In the genomic region with DNA sequence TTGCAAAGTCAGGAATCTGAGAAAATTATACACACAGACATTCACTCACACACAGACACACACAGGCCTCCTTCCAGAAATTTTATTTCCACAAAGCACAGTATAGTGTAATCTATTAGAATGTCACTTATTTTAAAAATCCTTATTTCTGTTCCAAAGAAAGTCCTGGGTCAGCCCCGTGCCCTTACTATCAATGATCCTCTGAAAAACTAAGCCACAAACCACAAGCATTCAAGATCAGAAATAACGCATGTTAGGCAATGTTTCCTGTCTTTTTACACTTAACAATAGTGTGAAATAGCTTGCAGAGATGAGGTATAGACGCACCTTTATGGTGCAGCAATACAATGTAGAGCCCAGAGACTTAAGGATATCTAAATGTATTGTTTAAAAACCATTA, we compare ENCODE assay signal across 10 cellular contexts. TPM values are rescaled to one million over a fixed set of nuclear protein-coding genes. Genes with fewer than 3 reads are reported as not detected.
DNase-seq lines count a peak whose midpoint lies in the region; ATAC-seq and TF ChIP-seq lines count a peak whose summit lies in the region.
"Had no signal": no experiment of that assay in that cellular context is flagged by ENCODE, and none has a peak within 500 bp of the region (broad histone marks: within the 10 kb centered on the region; RNA-seq: fewer than 3 reads in every experiment).

No MANE protein-coding gene starts in this region.

- H3K79me2 ChIP-seq in HCT116 (ENCODE audit: insufficient read depth, low read length) (peaks cover 84% of the 10 kb centered on the region), mesendoderm (ENCODE audit: control insufficient read depth, insufficient read depth, low read length) (peaks cover 3% of the 10 kb centered on the region)

- peaks cover 3% of the 10 kb centered on the region for H3K79me1 ChIP-seq in mesendoderm (ENCODE audit: low read length)

- no peak overlapping the region for H3K23ac ChIP-seq in mesendoderm (ENCODE audit: low read length)

- no peak overlapping the region for H2BK120ac ChIP-seq in mesendoderm (ENCODE audit: low read depth, low read length)

- no peak overlapping the region for H2AK5ac ChIP-seq in mesendoderm (ENCODE audit: low read length)

- H3K27me3 ChIP-seq in HCT116 (ENCODE audit: insufficient read depth, low read length) (no peaks in the 10 kb centered on the region), SJSA1 (replicated peaks) (no peaks in the 10 kb centered on the region), foreskin keratinocyte (no peaks in the 10 kb centered on the region), skeletal muscle satellite cell (ENCODE audit: control insufficient read depth, insufficient read depth, low read length) (no peaks in the 10 kb centered on the region), mesendoderm (ENCODE audit: insufficient read depth, low read length, poor library complexity) (no peaks in the 10 kb centered on the region)

- peak overlapping the region; percentile 54 for H3K9ac ChIP-seq in HCT116 (ENCODE audit: low read length)
- peak overlapping the region; percentile 67 for H3K9ac ChIP-seq in skeletal muscle satellite cell (ENCODE audit: low read depth, low read length)
- no peak overlapping the region for H3K9ac ChIP-seq in mesendoderm (ENCODE audit: low read length)

- DNase-seq in HCT116 (ENCODE audit: low read depth, low spot score): peak; percentile 42
- DNase-seq in SJSA1 (ENCODE audit: low read depth in 1 of 2, low spot score in 2 of 2): no peak
- DNase-seq in foreskin keratinocyte: peak; percentile 56 to 65
- no peak for DNase-seq in effector CD4-positive, alpha-beta T cell
- DNase-seq in mesendoderm: no peak
- DNase-seq in stimulated activated CD4-positive, alpha-beta T cell treated with anti-CD3 and anti-CD28 coated beads, Interleukin-4, amount 100 ng/mL, for 24 hours: no peak
- DNase-seq: midbrain, NCI-H1694 treated with DMSO at 0.1 percent for 48 hours had no signal

- no TSS peak for BruUV-seq in HCT116 (replicated peaks; lab: Mats Ljungman, UMichigan)

- H3K4ac ChIP-seq in mesendoderm (ENCODE audit: low read depth, low read length): no peak overlapping the region

- intact Hi-C loops in HCT116 (cut with micrococcal nuclease): no loop called here

- no peak overlapping the region for H2BK5ac ChIP-seq in mesendoderm (ENCODE audit: low read length)

- H4K5ac ChIP-seq in mesendoderm (ENCODE audit: low read length): no peak overlapping the region

- no peaks in the 10 kb centered on the region; a peak in 1 of 4 replicates for H3K9me3 ChIP-seq in HCT116 (ENCODE audit: control insufficient read depth in 1 of 2, insufficient read depth in 1 of 2, low read depth in 1 of 2, low read length in 2 of 2)
- H3K9me3 ChIP-seq in SJSA1 (replicated peaks): 0 out of 2 replicates have a peak, but pooled peaks cover 2% of the 10 kb centered on the region
- no peaks in the 10 kb centered on the region for H3K9me3 ChIP-seq in skeletal muscle satellite cell (replicated peaks; ENCODE audit: low read length)

- H3K56ac ChIP-seq in mesendoderm (ENCODE audit: low read length): no peak overlapping the region

- RAD21 ChIA-PET in HCT116 (lab: Charles Lee; ENCODE audit: low non-redundant PET in 1 of 2, low total read pairs in 2 of 2, uncharacterized antibody in 2 of 2, unreplicated experiment in 2 of 2): no interaction called here

- no peaks in the 10 kb centered on the region for H3K36me3 ChIP-seq in HCT116 (ENCODE audit: control insufficient read depth in 1 of 2, insufficient read depth in 2 of 2, low read length in 2 of 2)
- H3K36me3 ChIP-seq in SJSA1: no peaks in the 10 kb centered on the region
- no peaks in the 10 kb centered on the region for H3K36me3 ChIP-seq in skeletal muscle satellite cell (ENCODE audit: insufficient read depth, low read length)
- no peaks in the 10 kb centered on the region for H3K36me3 ChIP-seq in mesendoderm (ENCODE audit: control insufficient read depth, insufficient read depth, low read length)

- peak; percentile 21 for ATAC-seq in HCT116
- peak; percentile 2 for ATAC-seq in foreskin keratinocyte
- no peak for ATAC-seq in GM21825 (IDR thresholded peaks at IDR 0.05; ENCODE audit: unreplicated experiment)

- H4K8ac ChIP-seq in mesendoderm (ENCODE audit: low read depth, low read length): no peak overlapping the region

- WGBS in mesendoderm (ENCODE audit: extremely low coverage, insufficient coverage, low lambda C conversion rate): no CpG with 5 or more reads among the region's 3 CpGs

- H3K9me2 ChIP-seq in HCT116 (ENCODE audit: insufficient read depth): no peaks in the 10 kb centered on the region

- no peak overlapping the region for H3K18ac ChIP-seq in mesendoderm (ENCODE audit: low read length)

- H3K27ac ChIP-seq in HCT116 (ENCODE audit: low read depth, low read length): peak overlapping the region; percentile 93
- peak overlapping the region; percentile 97 for H3K27ac ChIP-seq in SJSA1
- H3K27ac ChIP-seq in foreskin keratinocyte: peak overlapping the region; percentile 67
- H3K27ac ChIP-seq in mesendoderm (ENCODE audit: low read depth, low read length): no peak overlapping the region

- POLR2A ChIA-PET in HCT116 (lab: Charles Lee): interaction anchor here (0.6 to 1.6 kb wide), 3 partner anchors 15 to 27 kb away, joined by 3 to 4 read pairs (median 4); no protein-coding TSS in a partner anchor

- peak overlapping the region; percentile 72 for H3K4me2 ChIP-seq in HCT116 (ENCODE audit: low read length)
- H3K4me2 ChIP-seq in skeletal muscle satellite cell (ENCODE audit: low read length): peak overlapping the region; percentile 78
- no peak overlapping the region for H3K4me2 ChIP-seq in mesendoderm (ENCODE audit: low read length)

- H3K4me1 ChIP-seq in HCT116 (ENCODE audit: control insufficient read depth in 1 of 2, insufficient read depth in 2 of 2, low read length in 2 of 2): peaks cover 93 to 96% of the 10 kb centered on the region in 2 experiments
- H3K4me1 ChIP-seq in SJSA1 (replicated peaks): peaks cover 84% of the 10 kb centered on the region
- peaks cover 43% of the 10 kb centered on the region for H3K4me1 ChIP-seq in foreskin keratinocyte
- H3K4me1 ChIP-seq in skeletal muscle satellite cell (ENCODE audit: control insufficient read depth, insufficient read depth, low read length): peaks cover 64% of the 10 kb centered on the region
- H3K4me1 ChIP-seq in mesendoderm (ENCODE audit: control insufficient read depth, low read depth, low read length): no peaks in the 10 kb centered on the region

- H3K4me3 ChIP-seq in HCT116 (replicated peaks in 1 of 2; ENCODE audit: low read depth in 1 of 2, low read length in 2 of 2) (peak overlapping the region in 1 of 2 experiments; percentile 38; a peak in 3 of 4 replicates), SJSA1 (no peak overlapping the region), skeletal muscle satellite cell (ENCODE audit: low read length) (peak overlapping the region; percentile 13), mesendoderm (ENCODE audit: low read length) (no peak overlapping the region)

- no peak overlapping the region for H2AFZ ChIP-seq in HCT116 (ENCODE audit: low read depth, low read length, poor library complexity, severe bottlenecking)

- TF ChIP-seq CTCF in HCT116 (IDR thresholded peaks at IDR 0.05 in 2 of 3, conservative IDR thresholded peaks at IDR 0.05 in 1 of 3; ENCODE audit: borderline replicate concordance in 1 of 3, insufficient read depth in 1 of 3, low read depth in 2 of 3, low read length in 2 of 3) (no peak), foreskin keratinocyte (conservative IDR thresholded peaks at IDR 0.05) (no peak)

- H2BK15ac ChIP-seq in mesendoderm (replicated peaks; ENCODE audit: low read depth): no peak overlapping the region

- no peak for TF ChIP-seq POLR2A in HCT116 (IDR thresholded peaks at IDR 0.05; ENCODE audit: borderline replicate concordance, extremely low read depth, insufficient read depth, insufficient read length)

- no peak for TF ChIP-seq RAD21 in HCT116 (IDR thresholded peaks at IDR 0.05; ENCODE audit: low read depth)

- CTCF ChIA-PET in HCT116 (lab: Charles Lee): interaction anchor here (1.0 kb wide), 1 partner anchor 89 kb away, joined by 3 read pairs; no protein-coding TSS in a partner anchor

- H4K20me1 ChIP-seq in HCT116 (ENCODE audit: insufficient read depth): no peaks in the 10 kb centered on the region

TF ChIP-seq in HCT116, 20 proteins besides CTCF, POLR2A, EP300 and RAD21:
- TF ChIP-seq CBX3 (IDR thresholded peaks at IDR 0.05; ENCODE audit: low read depth) (peak; percentile 3), EZH2 (IDR thresholded peaks at IDR 0.05) (no peak), CEBPB (IDR thresholded peaks at IDR 0.05; ENCODE audit: low read depth) (peak; percentile 53; the same call in 1 of the 2 replicates)

RNA-seq across cellular contexts. Expression of gene TBC1D8, which starts 25.8 kb away (rescaled TPM):
- total RNA-seq in HCT116 (2021; ENCODE audit: unreplicated experiment) (44.0 TPM), foreskin keratinocyte (7.4 and 8.3 TPM in 2 replicates)
- 38.6 and 44.2 TPM in 2 replicates for polyA plus RNA-seq in HCT116 (2012)
- 18.2 and 18.6 TPM in 2 replicates for total RNA-seq in SJSA1 (2014; rRNA removed; shearing (Covaris generic))
- 2.3 and 3.0 TPM in 2 replicates for polyA plus RNA-seq in foreskin keratinocyte
- 27.9 and 28.2 TPM in 2 replicates for total RNA-seq in skeletal muscle satellite cell (2012; rRNA removed)
- polyA plus RNA-seq in mesendoderm (2013, experiment 1 of 2): 6.7 TPM
- 5.8 TPM for polyA plus RNA-seq in mesendoderm (2013, experiment 2 of 2)

Comparison
In these comparisons a context has a peak if more than half of its experiments do, and no peak if none do; other contexts are left out.
1. DNase-seq: peak in HCT116 (single experiment) and foreskin keratinocyte (2 of 2); none in SJSA1 (0 of 2), effector CD4-positive, alpha-beta T cell (single experiment), mesendoderm (single experiment) and stimulated activated CD4-positive, alpha-beta T cell treated with anti-CD3 and anti-CD28 coated beads, Interleukin-4, amount 100 ng/mL, for 24 hours (single experiment).